Comparison of ENCODE assay signal across 1 cellular context in genomic region chr16:14455577-14455976, GRCh38.
A peak's percentile ranks its signal among the peaks of the same experiment; 100 is the strongest.
TF ChIP-seq lines count a peak whose summit lies in the region.

No MANE protein-coding gene starts in this region.

TF ChIP-seq in HEK293, 187 proteins besides CTCF, POLR2A, EP300 and RAD21 (continued from another document):
- TF ChIP-seq BCL6B (tag by site-specific recombination; IDR thresholded peaks at IDR 0.05) (no peak), ZNF549 (tag by site-specific recombination; IDR thresholded peaks at IDR 0.05) (0 out of 2 replicates have a peak, but pooled peaks have one; percentile 11), ZNF660 (tag by site-specific recombination; IDR thresholded peaks at IDR 0.05) (0 out of 2 replicates have a peak, but pooled peaks have one; percentile 34), ATF2 (tag by site-specific recombination; IDR thresholded peaks at IDR 0.05; ENCODE audit: low read depth) (peak; percentile 87), ZNF670 (tag by site-specific recombination; IDR thresholded peaks at IDR 0.05; ENCODE audit: low read depth) (no peak), INSM2 (tag by site-specific recombination; IDR thresholded peaks at IDR 0.05) (no peak), TCF7L2 (IDR thresholded peaks at IDR 0.05; ENCODE audit: borderline replicate concordance, low read depth, low read length) (no peak), ELK4 (IDR thresholded peaks at IDR 0.05; ENCODE audit: borderline replicate concordance, low read depth, low read length) (no peak), ZNF658 (tag by site-specific recombination; IDR thresholded peaks at IDR 0.05) (no peak), ZNF157 (tag by site-specific recombination; IDR thresholded peaks at IDR 0.05) (no peak), ZNF335 (tag by site-specific recombination; conservative IDR thresholded peaks at IDR 0.05) (no peak), ZEB2 (tag by site-specific recombination; IDR thresholded peaks at IDR 0.05) (peak; percentile 62; the same call in 1 of the 2 replicates), ZNF488 (tag by site-specific recombination; IDR thresholded peaks at IDR 0.05) (no peak), HIC1 (tag by site-specific recombination; IDR thresholded peaks at IDR 0.05) (peak; percentile 36; the same call in 1 of the 2 replicates), KLF17 (tag by site-specific recombination; IDR thresholded peaks at IDR 0.05) (no peak), SP7 (tag by site-specific recombination; IDR thresholded peaks at IDR 0.05) (0 out of 2 replicates have a peak, but pooled peaks have one; percentile 33), REST (tag by site-specific recombination; IDR thresholded peaks at IDR 0.05) (peak; percentile 95)
TF ChIP-seq in HEK293: peak in this region for 14.
